In genomic region chr6:28269492-28269891, GRCh38 we compare ENCODE assay signal across 13 cellular contexts. TPM values are rescaled to one million over a fixed set of nuclear protein-coding genes. Genes with fewer than 3 reads are reported as not detected.
DNase-seq lines count a peak whose midpoint lies in the region; ATAC-seq, FAIRE-seq and TF ChIP-seq lines count a peak whose summit lies in the region.
"Had no signal": no experiment of that assay in that cellular context is flagged by ENCODE, and none has a peak within 500 bp of the region (broad histone marks: within the 10 kb centered on the region; RNA-seq: fewer than 3 reads in every experiment).

No MANE protein-coding gene starts in this region.

- CTCF ChIA-PET in H1 (lab: Charles Lee; ENCODE audit: partially characterized antibody): interaction anchor here (2.3 kb wide), 1 partner anchor 86 kb away, joined by 9 read pairs; no protein-coding TSS in a partner anchor

- H2BK5ac ChIP-seq in H1 (ENCODE audit: low read depth, low read length): no peak overlapping the region

- FAIRE-seq in H1 (lab: Jason Lieb, UNC): no peak

- no peak for TF ChIP-seq EP300 in H1 (IDR thresholded peaks at IDR 0.05; ENCODE audit: borderline replicate concordance in 1 of 2, low read depth in 2 of 2, low read length in 2 of 2)

- H3K18ac ChIP-seq in H1 (ENCODE audit: extremely low read depth, low read length): no peak overlapping the region

- H2BK20ac ChIP-seq in H1 (ENCODE audit: low read length): no peak overlapping the region

- TF ChIP-seq CTCF in H1 (IDR thresholded peaks at IDR 0.05; ENCODE audit: control extremely low read depth in 1 of 3, insufficient read depth in 1 of 3, low read depth in 1 of 3, low read length in 3 of 3): no peak

- TF ChIP-seq RAD21 in H1 (IDR thresholded peaks at IDR 0.05 in 1 of 2, conservative IDR thresholded peaks at IDR 0.05 in 1 of 2; ENCODE audit: low read depth in 2 of 2, low read length in 2 of 2): no peak

- peaks cover 0 to 2% (median 0%) of the 10 kb centered on the region in 4 experiments; a peak in 1 of 7 replicates for H3K4me1 ChIP-seq in H1 (replicated peaks in 1 of 4; ENCODE audit: control insufficient read depth in 3 of 4, insufficient read depth in 4 of 4, low read length in 3 of 4)

- H3K27me3 Mint-ChIP-seq in activated T-cell treated with anti-CD3 and anti-CD28 coated beads, Interleukin-2, amount 50 U/mL, for 24 hours: no peaks in the 10 kb centered on the region
- no peaks in the 10 kb centered on the region for H3K27me3 Mint-ChIP-seq in effector memory CD8-positive, alpha-beta T cell
- H3K27me3 Mint-ChIP-seq: T-helper 17 cell had no signal

- H3K27me3 ChIP-seq in H1 (replicated peaks in 1 of 4; ENCODE audit: control insufficient read depth in 3 of 4, extremely low read depth in 1 of 4, insufficient read depth in 3 of 4, low read length in 3 of 4): no peaks in the 10 kb centered on the region
- H3K27me3 ChIP-seq: adrenal gland had no signal

- H3K23me2 ChIP-seq in H1 (ENCODE audit: low read depth, low read length): peaks cover 2% of the 10 kb centered on the region; the same call in 1 of the 2 replicates

- POLR2A ChIA-PET in H1 (lab: Charles Lee; ENCODE audit: partially characterized antibody): interaction anchor here (0.6 to 4.3 kb wide), 4 partner anchors 11 to 66 kb away, joined by 4 to 31 read pairs (median 13); partner anchors contain the start of genes PGBD1, ZKSCAN4 and ZSCAN31

- H3K14ac ChIP-seq in H1 (ENCODE audit: insufficient read length): no peak overlapping the region

- no peak overlapping the region for H2BK120ac ChIP-seq in H1 (replicated peaks; ENCODE audit: low read depth, low read length)

- no peak overlapping the region for H4K8ac ChIP-seq in H1 (ENCODE audit: extremely low read depth, insufficient read depth, low read length)

- no peak overlapping the region for H3K56ac ChIP-seq in H1 (replicated peaks; ENCODE audit: insufficient read length, low read depth, low read length)

- no peak overlapping the region for H2BK15ac ChIP-seq in H1 (ENCODE audit: low read length)

- no peak overlapping the region for H3K4me3 ChIP-seq in H1 (ENCODE audit: extremely low read depth in 1 of 4, insufficient read depth in 2 of 4, low read depth in 3 of 4, low read length in 4 of 4)
- H3K4me3 ChIP-seq: adrenal gland, skin epidermis had no signal

- no peak overlapping the region for H2AFZ ChIP-seq in H1 (ENCODE audit: low read length)

- H4K20me1 ChIP-seq in H1 (replicated peaks in 1 of 2; ENCODE audit: control insufficient read depth in 1 of 2, insufficient read depth in 2 of 2, low read length in 2 of 2): no peaks in the 10 kb centered on the region

- H3K27ac Mint-ChIP-seq in activated T-cell treated with anti-CD3 and anti-CD28 coated beads, Interleukin-2, amount 50 U/mL, for 24 hours: peak overlapping the region; percentile 87
- H3K27ac Mint-ChIP-seq in effector memory CD8-positive, alpha-beta T cell: no peak overlapping the region
- H3K27ac Mint-ChIP-seq: CD8-positive, alpha-beta T cell; T-helper 17 cell had no signal

- H4K5ac ChIP-seq in H1 (ENCODE audit: insufficient read length, low read depth, low read length): no peak overlapping the region

- H3K9me3 ChIP-seq in H1 (ENCODE audit: insufficient read depth in 2 of 2, low read depth in 1 of 2, low read length in 1 of 2): no peaks in the 10 kb centered on the region
- H3K9me3 ChIP-seq: adrenal gland had no signal

- no peak for ATAC-seq in HG02870 (IDR thresholded peaks at IDR 0.05; ENCODE audit: unreplicated experiment)
- ATAC-seq in effector memory CD8-positive, alpha-beta T cell (replicated peaks): no peak
- ATAC-seq: CD8-positive, alpha-beta T cell; T-helper 17 cell had no signal

- no peak overlapping the region for H3K23ac ChIP-seq in H1 (ENCODE audit: insufficient read length)

- no peak overlapping the region for H3K4me3 Mint-ChIP-seq in activated T-cell treated with anti-CD3 and anti-CD28 coated beads, Interleukin-2, amount 50 U/mL, for 24 hours
- no peak overlapping the region for H3K4me3 Mint-ChIP-seq in effector memory CD8-positive, alpha-beta T cell
- H3K4me3 Mint-ChIP-seq: CD8-positive, alpha-beta T cell; T-helper 17 cell had no signal

- no peak overlapping the region for H4K91ac ChIP-seq in H1 (replicated peaks; ENCODE audit: insufficient read length, low read length)

- H3K9me3 Mint-ChIP-seq in activated T-cell treated with anti-CD3 and anti-CD28 coated beads, Interleukin-2, amount 50 U/mL, for 24 hours: no peaks in the 10 kb centered on the region
- H3K9me3 Mint-ChIP-seq in effector memory CD8-positive, alpha-beta T cell: no peaks in the 10 kb centered on the region
- H3K9me3 Mint-ChIP-seq: CD8-positive, alpha-beta T cell had no signal

- no peak overlapping the region for H2BK12ac ChIP-seq in H1 (ENCODE audit: low read depth, low read length)

- no peak overlapping the region for H3K27ac ChIP-seq in H1 (ENCODE audit: low read depth, low read length)
- H3K27ac ChIP-seq: skin epidermis had no signal

- no peak overlapping the region for H2AK5ac ChIP-seq in H1 (ENCODE audit: low read depth, low read length)

- TF ChIP-seq POLR2A in H1 (IDR thresholded peaks at IDR 0.05; ENCODE audit: control extremely low read depth in 1 of 2, low read depth in 2 of 2, low read length in 2 of 2): no peak

- H3K79me2 ChIP-seq in H1 (ENCODE audit: control insufficient read depth in 1 of 2, insufficient read depth in 2 of 2, low read length in 2 of 2): peaks cover 0 to 16% of the 10 kb centered on the region in 2 experiments; a peak in 2 of 4 replicates

- peaks cover 35% of the 10 kb centered on the region for H3K4me1 Mint-ChIP-seq in activated T-cell treated with anti-CD3 and anti-CD28 coated beads, Interleukin-2, amount 50 U/mL, for 24 hours (ENCODE audit: low read depth)
- peaks cover 4 to 9% of the 10 kb centered on the region in 2 donors for H3K4me1 Mint-ChIP-seq in effector memory CD8-positive, alpha-beta T cell (ENCODE audit: low read depth in 2 of 2)

- DNase-seq in activated T-cell treated with anti-CD3 and anti-CD28 coated beads, Interleukin-2, amount 50 U/mL, for 24 hours: no peak
- DNase-seq in activated T-cell treated with anti-CD3 and anti-CD28 coated beads, Interleukin-2, amount 50 U/mL, for 1 hour: no peak
- DNase-seq in NCI-H460 (ENCODE audit: extremely low read depth, low read depth) (peak; percentile 54), H1 (ENCODE audit: low read depth in 1 of 2, low spot score in 2 of 2) (no peak), renal cortical epithelial cell (ENCODE audit: low read depth) (peak; percentile 92), ecto neural progenitor cell (ENCODE audit: low spot score) (no peak)
- no peak for DNase-seq in effector memory CD8-positive, alpha-beta T cell
- DNase-seq: CD8-positive, alpha-beta T cell; NCI-H1694 treated with DMSO at 0.1 percent for 48 hours; T-helper 17 cell had no signal

- H3K79me1 ChIP-seq in H1 (ENCODE audit: low read depth, low read length): no peaks in the 10 kb centered on the region

- no peak overlapping the region for H3K4ac ChIP-seq in H1 (replicated peaks; ENCODE audit: insufficient read length, low read depth, low read length)

- H3K4me2 ChIP-seq in H1 (ENCODE audit: insufficient read depth in 1 of 2, low read depth in 2 of 2, low read length in 2 of 2): no peak overlapping the region

- peaks cover 0 to 23% (median 9%) of the 10 kb centered on the region in 4 experiments; a peak in 6 of 8 replicates for H3K36me3 ChIP-seq in H1 (ENCODE audit: control insufficient read depth in 2 of 4, insufficient read depth in 4 of 4, low read length in 3 of 4)

- H3K36me3 Mint-ChIP-seq in activated T-cell treated with anti-CD3 and anti-CD28 coated beads, Interleukin-2, amount 50 U/mL, for 24 hours (ENCODE audit: low read depth): peaks cover 37% of the 10 kb centered on the region
- peaks cover 24% of the 10 kb centered on the region for H3K36me3 Mint-ChIP-seq in effector memory CD8-positive, alpha-beta T cell (ENCODE audit: insufficient read depth)

- H3K9ac ChIP-seq in H1 (replicated peaks in 1 of 4; ENCODE audit: extremely low read depth in 1 of 4, low read depth in 3 of 4, low read length in 3 of 4): no peak overlapping the region

RNA-seq across cellular contexts. Expression of gene ZSCAN26, which starts 2.5 kb away (rescaled TPM):
- 10.6 and 11.0 TPM in 2 replicates for total RNA-seq in NCI-H460 (2014; rRNA removed; shearing (Covaris generic))
- 9.7 and 16.8 TPM in 2 replicates for polyA plus RNA-seq in NCI-H460 (2014; cell fraction: nucleus; rRNA removed)
- 8.2 and 8.5 TPM in 2 replicates for total RNA-seq in H1 (2021; fragmentation: NEBNext Ultra II Directional; extraction: Animal tissue kit (Norgen Biotek cat#: 25700))
- polyA plus RNA-seq in H1 (2011; rRNA removed): 3.8 and 7.0 TPM in 2 replicates
- polyA plus RNA-seq in H1 (2011; cell fraction: cytosol; rRNA removed): 8.2 TPM
- polyA plus RNA-seq in H1 (2011; cell fraction: nucleus; rRNA removed): 8.1 TPM
- polyA plus RNA-seq in H1 (2012, experiment 1 of 2): 7.1 to 10.1 TPM (median 7.8 TPM) in 4 replicates
- polyA plus RNA-seq in H1 (2012, experiment 2 of 2): 0.35 TPM
- 7.5 TPM for polyA plus RNA-seq in H1 (2013, experiment 1 of 2)
- polyA plus RNA-seq in H1 (2013, experiment 2 of 2): 7.6 TPM
- 16.0 and 23.6 TPM in 2 replicates for polyA minus RNA-seq in H1 (2011; rRNA and poly(A)+ RNA removed)
- 4.8 TPM for polyA minus RNA-seq in H1 (2011; cell fraction: cytosol; rRNA and poly(A)+ RNA removed)
- polyA minus RNA-seq in H1 (2011; cell fraction: nucleus; rRNA and poly(A)+ RNA removed): 7.5 TPM
- 10.1 and 27.0 TPM in 2 replicates for total RNA-seq in renal cortical epithelial cell

RNA-seq across cellular contexts. Expression of gene NKAPL, which starts 10.4 kb away (rescaled TPM):
- not detected in 2 replicates for total RNA-seq in NCI-H460 (2014; rRNA removed; shearing (Covaris generic))
- polyA plus RNA-seq in NCI-H460 (2014; cell fraction: nucleus; rRNA removed): 0.23 TPM in 1 of 2 replicates, not detected in the other
- not detected in 2 replicates for total RNA-seq in H1 (2021; fragmentation: NEBNext Ultra II Directional; extraction: Animal tissue kit (Norgen Biotek cat#: 25700))
- 0.05 and 0.08 TPM in 2 replicates for polyA plus RNA-seq in H1 (2011; rRNA removed)
- 0.08 TPM for polyA plus RNA-seq in H1 (2011; cell fraction: cytosol; rRNA removed)
- polyA plus RNA-seq in H1 (2011; cell fraction: nucleus; rRNA removed): 0.06 TPM
- 0.13 to 0.35 TPM in 2 of 4 replicates, not detected in the others for polyA plus RNA-seq in H1 (2012, experiment 1 of 2)
- polyA plus RNA-seq in H1 (2012, experiment 2 of 2): not detected
- 0.04 TPM for polyA plus RNA-seq in H1 (2013, experiment 1 of 2)
- 0.09 TPM for polyA plus RNA-seq in H1 (2013, experiment 2 of 2)
- 0.22 TPM in 1 of 2 replicates, not detected in the other for polyA minus RNA-seq in H1 (2011; rRNA and poly(A)+ RNA removed)
- not detected for polyA minus RNA-seq in H1 (2011; cell fraction: cytosol; rRNA and poly(A)+ RNA removed)
- polyA minus RNA-seq in H1 (2011; cell fraction: nucleus; rRNA and poly(A)+ RNA removed): not detected
- 0.15 and 0.17 TPM in 2 replicates for total RNA-seq in renal cortical epithelial cell
- total RNA-seq: CD8-positive, alpha-beta T cell; T-helper 17 cell had no signal

RNA-seq across cellular contexts. Expression of gene PGBD1, which starts 11.9 kb away (rescaled TPM):
- 4.5 and 5.2 TPM in 2 replicates for total RNA-seq in NCI-H460 (2014; rRNA removed; shearing (Covaris generic))
- polyA plus RNA-seq in NCI-H460 (2014; cell fraction: nucleus; rRNA removed): 3.1 and 3.7 TPM in 2 replicates
- total RNA-seq in H1 (2021; fragmentation: NEBNext Ultra II Directional; extraction: Animal tissue kit (Norgen Biotek cat#: 25700)): 7.6 and 9.2 TPM in 2 replicates
- polyA plus RNA-seq in H1 (2011; rRNA removed): 2.3 and 2.5 TPM in 2 replicates
- 4.5 TPM for polyA plus RNA-seq in H1 (2011; cell fraction: cytosol; rRNA removed)
- polyA plus RNA-seq in H1 (2011; cell fraction: nucleus; rRNA removed): 3.4 TPM
- 5.3 to 6.9 TPM (median 5.6 TPM) in 4 replicates for polyA plus RNA-seq in H1 (2012, experiment 1 of 2)
- 0.71 TPM for polyA plus RNA-seq in H1 (2012, experiment 2 of 2)
- polyA plus RNA-seq in H1 (2013, experiment 1 of 2): 4.5 TPM
- polyA plus RNA-seq in H1 (2013, experiment 2 of 2): 4.8 TPM
- polyA minus RNA-seq in H1 (2011; rRNA and poly(A)+ RNA removed): 6.1 and 6.7 TPM in 2 replicates
- 3.2 TPM for polyA minus RNA-seq in H1 (2011; cell fraction: cytosol; rRNA and poly(A)+ RNA removed)
- polyA minus RNA-seq in H1 (2011; cell fraction: nucleus; rRNA and poly(A)+ RNA removed): 5.4 TPM
- total RNA-seq in renal cortical epithelial cell: 5.7 and 7.6 TPM in 2 replicates

RNA-seq across cellular contexts. Expression of gene ZKSCAN4, which starts 17.4 kb away (rescaled TPM):
- total RNA-seq in NCI-H460 (2014; rRNA removed; shearing (Covaris generic)): 2.6 and 3.4 TPM in 2 replicates
- 1.2 and 2.5 TPM in 2 replicates for polyA plus RNA-seq in NCI-H460 (2014; cell fraction: nucleus; rRNA removed)
- total RNA-seq in H1 (2021; fragmentation: NEBNext Ultra II Directional; extraction: Animal tissue kit (Norgen Biotek cat#: 25700)): 6.6 TPM in 2 replicates
- polyA plus RNA-seq in H1 (2011; rRNA removed): 1.4 and 2.2 TPM in 2 replicates
- polyA plus RNA-seq in H1 (2011; cell fraction: cytosol; rRNA removed): 3.5 TPM
- polyA plus RNA-seq in H1 (2011; cell fraction: nucleus; rRNA removed): 2.0 TPM
- 4.5 to 5.3 TPM (median 5.1 TPM) in 4 replicates for polyA plus RNA-seq in H1 (2012, experiment 1 of 2)
- polyA plus RNA-seq in H1 (2012, experiment 2 of 2): 2.3 TPM
- polyA plus RNA-seq in H1 (2013, experiment 1 of 2): 3.6 TPM
- 3.6 TPM for polyA plus RNA-seq in H1 (2013, experiment 2 of 2)
- 4.6 and 6.2 TPM in 2 replicates for polyA minus RNA-seq in H1 (2011; rRNA and poly(A)+ RNA removed)
- polyA minus RNA-seq in H1 (2011; cell fraction: cytosol; rRNA and poly(A)+ RNA removed): 3.7 TPM
- polyA minus RNA-seq in H1 (2011; cell fraction: nucleus; rRNA and poly(A)+ RNA removed): 2.9 TPM
- 6.1 and 8.1 TPM in 2 replicates for total RNA-seq in renal cortical epithelial cell

RNA-seq across cellular contexts. Expression of gene ZSCAN9, which starts 44.4 kb away (rescaled TPM):
- total RNA-seq in NCI-H460 (2014; rRNA removed; shearing (Covaris generic)): 10.4 and 10.9 TPM in 2 replicates
- polyA plus RNA-seq in NCI-H460 (2014; cell fraction: nucleus; rRNA removed): 15.9 and 17.0 TPM in 2 replicates
- 13.1 and 13.6 TPM in 2 replicates for total RNA-seq in H1 (2021; fragmentation: NEBNext Ultra II Directional; extraction: Animal tissue kit (Norgen Biotek cat#: 25700))
- polyA plus RNA-seq in H1 (2011; rRNA removed): 7.0 and 10.8 TPM in 2 replicates
- 13.0 TPM for polyA plus RNA-seq in H1 (2011; cell fraction: cytosol; rRNA removed)
- polyA plus RNA-seq in H1 (2011; cell fraction: nucleus; rRNA removed): 9.5 TPM
- polyA plus RNA-seq in H1 (2012, experiment 1 of 2): 11.4 to 15.0 TPM (median 13.3 TPM) in 4 replicates
- polyA plus RNA-seq in H1 (2012, experiment 2 of 2): 4.4 TPM
- polyA plus RNA-seq in H1 (2013, experiment 1 of 2): 8.7 TPM
- polyA plus RNA-seq in H1 (2013, experiment 2 of 2): 8.4 TPM
- 19.4 and 23.1 TPM in 2 replicates for polyA minus RNA-seq in H1 (2011; rRNA and poly(A)+ RNA removed)
- 7.6 TPM for polyA minus RNA-seq in H1 (2011; cell fraction: cytosol; rRNA and poly(A)+ RNA removed)
- polyA minus RNA-seq in H1 (2011; cell fraction: nucleus; rRNA and poly(A)+ RNA removed): 25.3 TPM
- 16.3 and 23.7 TPM in 2 replicates for total RNA-seq in renal cortical epithelial cell

Comparison
In these comparisons a context has a peak if more than half of its experiments do, and no peak if none do; other contexts are left out.
1. DNase-seq: peak in NCI-H460 (single experiment) and renal cortical epithelial cell (single experiment); none in activated T-cell treated with anti-CD3 and anti-CD28 coated beads, Interleukin-2, amount 50 U/mL, for 24 hours (single experiment), activated T-cell treated with anti-CD3 and anti-CD28 coated beads, Interleukin-2, amount 50 U/mL, for 1 hour (single experiment), H1 (0 of 2), ecto neural progenitor cell (single experiment) and effector memory CD8-positive, alpha-beta T cell (0 of 3).